10 cellular contexts compared by ENCODE assay signal in genomic region chr1:156744786-156745419, GRCh38. TPM values are rescaled to one million over a fixed set of nuclear protein-coding genes. Genes with fewer than 3 reads are reported as not detected.
DNase-seq lines count a peak whose midpoint lies in the region; ATAC-seq, FAIRE-seq and TF ChIP-seq lines count a peak whose summit lies in the region.
"Had no signal": no experiment of that assay in that cellular context is flagged by ENCODE, and none has a peak within 500 bp of the region (broad histone marks: within the 10 kb centered on the region; RNA-seq: fewer than 3 reads in every experiment).

No MANE protein-coding gene starts in this region.

- no peak for ATAC-seq in HG03039 (IDR thresholded peaks at IDR 0.05; ENCODE audit: unreplicated experiment)

- H3K27ac Mint-ChIP-seq in HFFc6, result peak overlapping the region; percentile 98
- peak overlapping the region; percentile 95 for H3K27ac Mint-ChIP-seq in nephron progenitor cell

- no peak overlapping the region for H2AFZ ChIP-seq in ACC112 (ENCODE audit: low read length, unreplicated experiment)

- peaks cover 62% of the 10 kb centered on the region for H3K4me1 Mint-ChIP-seq in HFFc6 (ENCODE audit: low read depth)
- peaks cover 80% of the 10 kb centered on the region for H3K4me1 Mint-ChIP-seq in nephron progenitor cell

- no peak for TF ChIP-seq POLR2A in breast epithelium (IDR thresholded peaks at IDR 0.05)

- H3K27me3 ChIP-seq in ACC112 (ENCODE audit: insufficient read depth, low read length) (no peaks in the 10 kb centered on the region), breast epithelium (no peaks in the 10 kb centered on the region)
- H3K27me3 ChIP-seq: ovary had no signal

- H3K9me3 ChIP-seq in breast epithelium, result no peaks in the 10 kb centered on the region
- H3K9me3 ChIP-seq: ovary had no signal

- FAIRE-seq in D721Med (lab: Jason Lieb, UNC), result no peak

- H3K4me3 ChIP-seq in ACC112 (ENCODE audit: low read depth, low read length) (no peak overlapping the region), breast epithelium (no peak overlapping the region)
- H3K4me3 ChIP-seq: ovary had no signal

- H3K79me2 ChIP-seq in ACC112 (ENCODE audit: control insufficient read depth, insufficient read depth, low read length, unreplicated experiment), result peaks cover 61% of the 10 kb centered on the region

- H3K27me3 Mint-ChIP-seq in HFFc6 (ENCODE audit: insufficient read depth) (peaks cover 3% of the 10 kb centered on the region; the same call in 1 of the 2 replicates), nephron progenitor cell (ENCODE audit: low read depth, poor library complexity) (no peaks in the 10 kb centered on the region)

- H3K27ac ChIP-seq in ACC112 (ENCODE audit: low read depth, low read length) (peak overlapping the region; percentile 100), breast epithelium (peak overlapping the region; percentile 100)
- H3K27ac ChIP-seq: ovary had no signal

- H3K4me3 Mint-ChIP-seq in HFFc6, result no peak overlapping the region
- H3K4me3 Mint-ChIP-seq in nephron progenitor cell, result no peak overlapping the region

- H3K36me3 ChIP-seq in ACC112 (ENCODE audit: insufficient read depth, low read length), result peaks cover 14% of the 10 kb centered on the region
- no peaks in the 10 kb centered on the region for H3K36me3 ChIP-seq in breast epithelium
- H3K36me3 ChIP-seq: ovary had no signal

- intact Hi-C loops in breast epithelium (cut with DNase I; ENCODE audit: low total_unique reads), result no loop called here

- H3K9me3 Mint-ChIP-seq in HFFc6 (no peaks in the 10 kb centered on the region), nephron progenitor cell (no peaks in the 10 kb centered on the region)

- DNase-seq in HFFc6, result no peak
- DNase-seq in breast epithelium (ENCODE audit: low spot score in 2 of 2), result no peak
- DNase-seq in nephron progenitor cell, result no peak
- no peak for DNase-seq in GOT3 (lab: John Stamatoyannopoulos, UW)
- DNase-seq in D721Med (ENCODE audit: insufficient read length, low spot score), result no peak
- no peak for DNase-seq in foreskin melanocyte
- DNase-seq: NCI-H2081 had no signal

- TF ChIP-seq CTCF in HFFc6 (IDR thresholded peaks at IDR 0.05), result no peak
- TF ChIP-seq CTCF in breast epithelium (IDR thresholded peaks at IDR 0.05), result no peak
- no peak for TF ChIP-seq CTCF in nephron progenitor cell (IDR thresholded peaks at IDR 0.05)
- TF ChIP-seq CTCF in D721Med (IDR thresholded peaks at IDR 0.05; ENCODE audit: insufficient read depth, missing control alignments), result no peak

- H3K36me3 Mint-ChIP-seq in HFFc6 (ENCODE audit: low read depth) (peaks cover 43% of the 10 kb centered on the region), nephron progenitor cell (ENCODE audit: low read depth) (peaks cover 29% of the 10 kb centered on the region)

- H3K4me1 ChIP-seq in ACC112 (ENCODE audit: control insufficient read depth, insufficient read depth, low read length, unreplicated experiment) (peaks cover 50% of the 10 kb centered on the region), breast epithelium (peaks cover 8 to 31% of the 10 kb centered on the region in 2 donors)

RNA-seq across cellular contexts. Expression of gene MRPL24, which starts 4.0 kb away (rescaled TPM):
- total RNA-seq in HFFc6 (2021; fragmentation: NEBNext Ultra II Directional; extraction: Animal tissue kit (Norgen Biotek cat#: 25700)), result 10 to 100 TPM; 82.5 to 93.7 (median 86.8) TPM
- 10 to 100 TPM; 36.6 to 63.9 (median 63.8) TPM for total RNA-seq in breast epithelium

RNA-seq across cellular contexts. Expression of gene HDGF, which starts 6.6 kb away (rescaled TPM):
- 100 to 1,000 TPM; 229 to 324 (median 315) TPM for total RNA-seq in HFFc6 (2021; fragmentation: NEBNext Ultra II Directional; extraction: Animal tissue kit (Norgen Biotek cat#: 25700))
- 100 to 1,000 TPM; 133 to 178 (median 173) TPM for total RNA-seq in breast epithelium

RNA-seq across cellular contexts. Expression of gene ISG20L2, which starts 16.3 kb away (rescaled TPM):
- 10 to 100 TPM; 16.2 to 26.9 (median 20.6) TPM for total RNA-seq in HFFc6 (2021; fragmentation: NEBNext Ultra II Directional; extraction: Animal tissue kit (Norgen Biotek cat#: 25700))
- 10 to 100 TPM; 13.6 to 25.2 (median 21.0) TPM for total RNA-seq in breast epithelium

RNA-seq across cellular contexts. Expression of gene METTL25B, which starts 16.6 kb away (rescaled TPM):
- total RNA-seq in HFFc6 (2021; fragmentation: NEBNext Ultra II Directional; extraction: Animal tissue kit (Norgen Biotek cat#: 25700)), result 10 to 100 TPM; 11.2 to 16.0 (median 13.9) TPM
- 10 to 100 TPM; 15.5 to 41.3 (median 30.2) TPM for total RNA-seq in breast epithelium

RNA-seq across cellular contexts. Expression of gene PRCC, which starts 22.4 kb away (rescaled TPM):
- 10 to 100 TPM; 67.0 to 79.3 (median 71.5) TPM for total RNA-seq in HFFc6 (2021; fragmentation: NEBNext Ultra II Directional; extraction: Animal tissue kit (Norgen Biotek cat#: 25700))
- 10 to 100 TPM; 21.6 to 35.9 (median 24.9) TPM for total RNA-seq in breast epithelium
